14 cellular contexts compared by ENCODE assay signal in genomic region chr15:72315706-72316370, GRCh38. TPM values are rescaled to one million over a fixed set of nuclear protein-coding genes. Genes with fewer than 3 reads are reported as not detected.
DNase-seq lines count a peak whose midpoint lies in the region; ATAC-seq, FAIRE-seq and TF ChIP-seq lines count a peak whose summit lies in the region.
"Had no signal": no experiment of that assay in that cellular context is flagged by ENCODE, and none has a peak within 500 bp of the region (broad histone marks: within the 10 kb centered on the region; RNA-seq: fewer than 3 reads in every experiment).

No MANE protein-coding gene starts in this region.

- ATAC-seq in GM18511 (IDR thresholded peaks at IDR 0.05; ENCODE audit: unreplicated experiment): no peak
- ATAC-seq in GM21528 (IDR thresholded peaks at IDR 0.05; ENCODE audit: low FRiP score, unreplicated experiment): no peak
- ATAC-seq: activated CD4-positive, alpha-beta T cell treated with anti-CD3 and anti-CD28 coated beads for 36 hours; naive thymus-derived CD4-positive, alpha-beta T cell had no signal

- no peak for FAIRE-seq in D721Med (lab: Jason Lieb, UNC)
- FAIRE-seq: RCC 7860 had no signal

- TF ChIP-seq CTCF in D721Med (IDR thresholded peaks at IDR 0.05; ENCODE audit: insufficient read depth, missing control alignments) (no peak), fibroblast of mammary gland (conservative IDR thresholded peaks at IDR 0.05; ENCODE audit: control insufficient read depth, insufficient read depth, low read depth, low read length) (no peak)

- DNase-seq in D721Med (ENCODE audit: insufficient read length, low spot score) (peak; percentile 46), LHCN-M2 (ENCODE audit: low read depth) (peak; percentile 19), NCI-H748 (lab: John Stamatoyannopoulos, UW; ENCODE audit: unreplicated experiment) (peak; percentile 81), fibroblast of mammary gland (ENCODE audit: low read depth) (peak; percentile 5)
- no peak for DNase-seq in activated CD4-positive, alpha-beta T cell treated with anti-CD3 and anti-CD28 coated beads, Interleukin-2, amount 50 U/mL, for 4 hours
- DNase-seq: activated CD4-positive, alpha-beta T cell treated with anti-CD3 and anti-CD28 coated beads for 36 hours; C1 segment of cervical spinal cord; naive thymus-derived CD4-positive, alpha-beta T cell; NCI-H510A; T-helper 2 cell had no signal

- no peak overlapping the region for H3K4me3 ChIP-seq in fibroblast of mammary gland (ENCODE audit: control insufficient read depth, low read depth, low read length)
- H3K4me3 ChIP-seq: prostate gland had no signal

RNA-seq across cellular contexts. Expression of gene CELF6, which starts 4.1 kb away (rescaled TPM):
- 0.38 and 0.46 TPM in 2 replicates for total RNA-seq in LHCN-M2 (2014; rRNA removed)
- polyA plus RNA-seq in LHCN-M2 (2012): 0.06 TPM

RNA-seq across cellular contexts. Expression of gene PARP6, which starts 43.5 kb away (rescaled TPM):
- 27.8 and 32.5 TPM in 2 replicates for total RNA-seq in LHCN-M2 (2014; rRNA removed)
- polyA plus RNA-seq in LHCN-M2 (2012): 28.7 TPM

RNA-seq across cellular contexts. Expression of gene HEXA, which starts 60.0 kb away (rescaled TPM):
- total RNA-seq in LHCN-M2 (2014; rRNA removed): 89.3 and 127 TPM in 2 replicates
- polyA plus RNA-seq in LHCN-M2 (2012): 143 TPM

Comparison
In these comparisons a context has a peak if more than half of its experiments do, and no peak if none do; other contexts are left out.
1. DNase-seq: peak in D721Med (single experiment), LHCN-M2 (single experiment), NCI-H748 (single experiment) and fibroblast of mammary gland (single experiment); none in activated CD4-positive, alpha-beta T cell treated with anti-CD3 and anti-CD28 coated beads, Interleukin-2, amount 50 U/mL, for 4 hours (0 of 2).